In genomic region chr6:15431762-15432495, GRCh38 we compare ENCODE assay signal across 1 cellular context.
TF ChIP-seq lines count a peak whose summit lies in the region.

No MANE protein-coding gene starts in this region.

TF ChIP-seq in HepG2, 621 proteins besides CTCF, POLR2A, EP300 and RAD21 (continued from another document and continues in another):
- no peak for TF ChIP-seq IKZF4 (CRISPR knock-in tag; IDR thresholded peaks at IDR 0.05; ENCODE audit: borderline replicate concordance, low read depth, not compliant biosample characterization)
- peak; percentile 98 for TF ChIP-seq ZNF263 (CRISPR knock-in tag; IDR thresholded peaks at IDR 0.05)
- no peak for TF ChIP-seq MTF1 (CRISPR knock-in tag; IDR thresholded peaks at IDR 0.05)
- TF ChIP-seq TOPORS (CRISPR knock-in tag; IDR thresholded peaks at IDR 0.05) = no peak
- TF ChIP-seq MIER3 (CRISPR knock-in tag; IDR thresholded peaks at IDR 0.05; ENCODE audit: borderline replicate concordance) = no peak
- TF ChIP-seq YEATS4 (CRISPR knock-in tag; IDR thresholded peaks at IDR 0.05; ENCODE audit: borderline replicate concordance) = no peak
- TF ChIP-seq CEBPG (CRISPR knock-in tag; IDR thresholded peaks at IDR 0.05) = peak; percentile 82
- TF ChIP-seq ZNF512B (CRISPR knock-in tag; IDR thresholded peaks at IDR 0.05; ENCODE audit: borderline replicate concordance) = no peak
- TF ChIP-seq ZNF562 (CRISPR knock-in tag; IDR thresholded peaks at IDR 0.05; ENCODE audit: borderline replicate concordance) = no peak
- no peak for TF ChIP-seq FLYWCH1 (CRISPR knock-in tag; IDR thresholded peaks at IDR 0.05)
- TF ChIP-seq ZNF44 (CRISPR knock-in tag; IDR thresholded peaks at IDR 0.05) = no peak
- no peak for TF ChIP-seq NAIF1 (CRISPR knock-in tag; IDR thresholded peaks at IDR 0.05; ENCODE audit: borderline replicate concordance)
- no peak for TF ChIP-seq ZNF746 (CRISPR knock-in tag; IDR thresholded peaks at IDR 0.05)
- peak; percentile 57 for TF ChIP-seq HNF4A (CRISPR knock-in tag; IDR thresholded peaks at IDR 0.05)
- TF ChIP-seq CEBPB (IDR thresholded peaks at IDR 0.05; ENCODE audit: borderline replicate concordance, low read depth, low read length) = peak; percentile 88
- TF ChIP-seq KLF16 (CRISPR knock-in tag; IDR thresholded peaks at IDR 0.05) = no peak
- TF ChIP-seq HNRNPL (IDR thresholded peaks at IDR 0.05; ENCODE audit: low read depth, low read length) = no peak
- no peak for TF ChIP-seq CCDC6 (CRISPR knock-in tag; IDR thresholded peaks at IDR 0.05)
- no peak for TF ChIP-seq SRSF9 (IDR thresholded peaks at IDR 0.05; ENCODE audit: borderline replicate concordance, insufficient read depth, low read depth, low read length, poor library complexity, severe bottlenecking)
- TF ChIP-seq ZNF841 (CRISPR knock-in tag; IDR thresholded peaks at IDR 0.05; ENCODE audit: borderline replicate concordance) = no peak
- TF ChIP-seq ZFP36L1 (CRISPR knock-in tag; IDR thresholded peaks at IDR 0.05) = no peak
- no peak for TF ChIP-seq ZNF264 (CRISPR knock-in tag; IDR thresholded peaks at IDR 0.05)
- TF ChIP-seq ZMYM3 (CRISPR knock-in tag; IDR thresholded peaks at IDR 0.05) = no peak
- TF ChIP-seq ISL2 (CRISPR knock-in tag; IDR thresholded peaks at IDR 0.05) = no peak
- no peak for TF ChIP-seq ZSCAN30 (CRISPR knock-in tag; IDR thresholded peaks at IDR 0.05)
- TF ChIP-seq SOX5 (CRISPR knock-in tag; IDR thresholded peaks at IDR 0.05; ENCODE audit: borderline replicate concordance) = peak; percentile 10; the same call in 1 of the 2 replicates
- no peak for TF ChIP-seq TAF1 (CRISPR knock-in tag; IDR thresholded peaks at IDR 0.05)
- no peak for TF ChIP-seq KLF9 (CRISPR knock-in tag; IDR thresholded peaks at IDR 0.05; ENCODE audit: low read depth)
- TF ChIP-seq SP2 (CRISPR knock-in tag; IDR thresholded peaks at IDR 0.05) = no peak
- TF ChIP-seq ZNF678 (CRISPR knock-in tag; IDR thresholded peaks at IDR 0.05) = no peak
- no peak for TF ChIP-seq THAP9 (CRISPR knock-in tag; IDR thresholded peaks at IDR 0.05; ENCODE audit: borderline replicate concordance)
- TF ChIP-seq MXD4 (CRISPR knock-in tag; IDR thresholded peaks at IDR 0.05) = no peak
- no peak for TF ChIP-seq NFE2L2 (IDR thresholded peaks at IDR 0.05; ENCODE audit: low read length)
- TF ChIP-seq ZFP41 (CRISPR knock-in tag; IDR thresholded peaks at IDR 0.05; ENCODE audit: borderline replicate concordance) = no peak
- TF ChIP-seq NFE2L1 (CRISPR knock-in tag; IDR thresholded peaks at IDR 0.05; ENCODE audit: borderline replicate concordance) = no peak
- TF ChIP-seq RERE (CRISPR knock-in tag; IDR thresholded peaks at IDR 0.05; ENCODE audit: low read depth) = no peak
- TF ChIP-seq ZNF605 (CRISPR knock-in tag; IDR thresholded peaks at IDR 0.05) = no peak
- TF ChIP-seq ZNF513 (CRISPR knock-in tag; conservative IDR thresholded peaks at IDR 0.05) = no peak
- 0 out of 2 replicates have a peak, but pooled peaks have one; percentile 30 for TF ChIP-seq ELF3 (CRISPR knock-in tag; IDR thresholded peaks at IDR 0.05)
- no peak for TF ChIP-seq SRY (CRISPR knock-in tag; IDR thresholded peaks at IDR 0.05)
- TF ChIP-seq KMT2B (CRISPR knock-in tag; IDR thresholded peaks at IDR 0.05) = no peak
- TF ChIP-seq SOX6 (IDR thresholded peaks at IDR 0.05) = no peak
- TF ChIP-seq SOX6 (CRISPR knock-in tag; IDR thresholded peaks at IDR 0.05) = 0 out of 2 replicates have a peak, but pooled peaks have one; percentile 9
- 0 out of 2 replicates have a peak, but pooled peaks have one; percentile 10 for TF ChIP-seq SIX4 (CRISPR knock-in tag; IDR thresholded peaks at IDR 0.05)
- TF ChIP-seq JUN (CRISPR knock-in tag; IDR thresholded peaks at IDR 0.05) = no peak
- TF ChIP-seq BHLHE40 (IDR thresholded peaks at IDR 0.05; ENCODE audit: low read length) = no peak
- no peak for TF ChIP-seq TFE3 (CRISPR knock-in tag; IDR thresholded peaks at IDR 0.05)
- no peak for TF ChIP-seq CHD2 (IDR thresholded peaks at IDR 0.05; ENCODE audit: low read depth, low read length)
- peak; percentile 71; the same call in 1 of the 2 replicates for TF ChIP-seq SSRP1 (CRISPR knock-in tag; IDR thresholded peaks at IDR 0.05)
- no peak for TF ChIP-seq ESRRA (CRISPR knock-in tag; IDR thresholded peaks at IDR 0.05; ENCODE audit: low read depth)
- TF ChIP-seq ARNT (IDR thresholded peaks at IDR 0.05) = no peak
- no peak for TF ChIP-seq ZNF367 (CRISPR knock-in tag; IDR thresholded peaks at IDR 0.05; ENCODE audit: borderline replicate concordance)
- TF ChIP-seq ZNF607 (CRISPR knock-in tag; IDR thresholded peaks at IDR 0.05; ENCODE audit: borderline replicate concordance) = no peak
- 0 out of 2 replicates have a peak, but pooled peaks have one; percentile 39 for TF ChIP-seq RARA (CRISPR knock-in tag; IDR thresholded peaks at IDR 0.05)
- no peak for TF ChIP-seq ZNF773 (CRISPR knock-in tag; IDR thresholded peaks at IDR 0.05; ENCODE audit: borderline replicate concordance)
- TF ChIP-seq PRPF4 (IDR thresholded peaks at IDR 0.05; ENCODE audit: low read depth, low read length, poor library complexity, severe bottlenecking) = no peak
- TF ChIP-seq DNMT3B (CRISPR knock-in tag; conservative IDR thresholded peaks at IDR 0.05) = no peak
- no peak for TF ChIP-seq BATF2 (CRISPR knock-in tag; IDR thresholded peaks at IDR 0.05)
- no peak for TF ChIP-seq TBX3 (IDR thresholded peaks at IDR 0.05; ENCODE audit: borderline replicate concordance)
- TF ChIP-seq ZNF776 (CRISPR knock-in tag; IDR thresholded peaks at IDR 0.05) = no peak
- TF ChIP-seq ZSCAN22 (CRISPR knock-in tag; IDR thresholded peaks at IDR 0.05) = no peak
- no peak for TF ChIP-seq ZNF333 (CRISPR knock-in tag; IDR thresholded peaks at IDR 0.05; ENCODE audit: borderline replicate concordance)
